Comparison of ENCODE assay signal across 9 cellular contexts in genomic region chr7:44881610-44882009, GRCh38. TPM values are rescaled to one million over a fixed set of nuclear protein-coding genes. Genes with fewer than 3 reads are reported as not detected.
DNase-seq lines count a peak whose midpoint lies in the region; ATAC-seq and TF ChIP-seq lines count a peak whose summit lies in the region.
"Had no signal": no experiment of that assay in that cellular context is flagged by ENCODE, and none has a peak within 500 bp of the region (broad histone marks: within the 10 kb centered on the region; RNA-seq: fewer than 3 reads in every experiment).

No MANE protein-coding gene starts in this region.

- H3K9me3 Mint-ChIP-seq in endodermal cell: peaks cover 4% of the 10 kb centered on the region

- DNase-seq in NCI-H1105 treated with DMSO at 0.1 percent for 48 hours (lab: John Stamatoyannopoulos, UW) (peak; percentile 19), NCI-H1105 (lab: John Stamatoyannopoulos, UW) (no peak), OCI-M1 (lab: John Stamatoyannopoulos, UW) (peak; percentile 59), endodermal cell (no peak), gastrocnemius medialis (no peak), T1000 (lab: John Stamatoyannopoulos, UW) (no peak)
- no peak for DNase-seq in stimulated activated CD8-positive, alpha-beta memory T cell treated with anti-CD3 and anti-CD28 coated beads, Interleukin-4, amount 100 ng/mL, for 48 hours

- H3K4me1 Mint-ChIP-seq in endodermal cell: peaks cover 32% of the 10 kb centered on the region

- H3K9ac ChIP-seq in endodermal cell (ENCODE audit: extremely low read depth, low read length, poor library complexity, severe bottlenecking): peak overlapping the region; percentile 12

- peaks cover 33% of the 10 kb centered on the region for H3K36me3 Mint-ChIP-seq in endodermal cell (ENCODE audit: low read depth)

- peak overlapping the region; percentile 91 for H3K4me3 Mint-ChIP-seq in endodermal cell

- H3K9me3 ChIP-seq in endodermal cell (ENCODE audit: control insufficient read depth, low read length) (no peaks in the 10 kb centered on the region), gastrocnemius medialis (no peaks in the 10 kb centered on the region)

- H3K36me3 ChIP-seq in endodermal cell (ENCODE audit: control insufficient read depth, insufficient read depth, low read length) (peaks cover 54% of the 10 kb centered on the region), gastrocnemius medialis (no peaks in the 10 kb centered on the region)

- H3K4me3 ChIP-seq in endodermal cell (ENCODE audit: low read length) (peak overlapping the region; percentile 81), gastrocnemius medialis (peak overlapping the region; percentile 73 to 100 (median 88))

- H3K27me3 Mint-ChIP-seq in endodermal cell (ENCODE audit: insufficient read depth): no peaks in the 10 kb centered on the region

- TF ChIP-seq CTCF in endodermal cell (conservative IDR thresholded peaks at IDR 0.05) (no peak), gastrocnemius medialis (IDR thresholded peaks at IDR 0.05 in 4 of 5, conservative IDR thresholded peaks at IDR 0.05 in 1 of 5) (no peak)

- H3K4me1 ChIP-seq in endodermal cell (ENCODE audit: control insufficient read depth, insufficient read depth, low read length) (peaks cover 6% of the 10 kb centered on the region), gastrocnemius medialis (peaks cover 64 to 72% of the 10 kb centered on the region in 2 donors)

- H3K27ac Mint-ChIP-seq in endodermal cell: no peak overlapping the region

- TF ChIP-seq POLR2A in gastrocnemius medialis (IDR thresholded peaks at IDR 0.05): no peak

- H3K27ac ChIP-seq in endodermal cell (ENCODE audit: low read depth, low read length): peak overlapping the region; percentile 60
- peak overlapping the region; percentile 69 to 100 (median 96) for H3K27ac ChIP-seq in gastrocnemius medialis
- H3K27ac ChIP-seq: 22Rv1 had no signal

- in situ Hi-C loops in gastrocnemius medialis (cut with MboI; ENCODE audit: low sequenced_read_pairs in 4 of 4): no loop called here

- intact Hi-C loops in gastrocnemius medialis (cut with DNase I; ENCODE audit: low total_unique reads): no loop called here

- no peaks in the 10 kb centered on the region for H3K27me3 ChIP-seq in endodermal cell (ENCODE audit: control insufficient read depth, insufficient read depth, low read length, poor library complexity, severe bottlenecking)
- no peaks in the 10 kb centered on the region for H3K27me3 ChIP-seq in gastrocnemius medialis

- ATAC-seq in gastrocnemius medialis (no peak), HG03442 (IDR thresholded peaks at IDR 0.05; ENCODE audit: unreplicated experiment) (no peak)

RNA-seq across cellular contexts. Expression of gene PURB, which starts 3.7 kb away (rescaled TPM):
- 10 to 100 TPM; 24.7 to 29.8 TPM for total RNA-seq in endodermal cell
- 19.3 TPM for polyA plus RNA-seq in endodermal cell (2013, experiment 1 of 2)
- polyA plus RNA-seq in endodermal cell (2013, experiment 2 of 2): 19.5 TPM
- 10 to 100 TPM; 13.0 to 18.7 (median 15.9) TPM for total RNA-seq in gastrocnemius medialis

RNA-seq across cellular contexts. Expression of gene H2AZ2, which starts 33.7 kb away (rescaled TPM):
- 100 to 1,000 TPM; 179 to 201 TPM for total RNA-seq in endodermal cell
- 297 TPM for polyA plus RNA-seq in endodermal cell (2013, experiment 1 of 2)
- 283 TPM for polyA plus RNA-seq in endodermal cell (2013, experiment 2 of 2)
- total RNA-seq in gastrocnemius medialis: 100 to 1,000 TPM in 3 of 4 donors, 10 to 100 TPM in 1; 83.0 to 147 (median 132) TPM

Comparison
In these comparisons a context has a peak if more than half of its experiments do, and no peak if none do; other contexts are left out.
1. DNase-seq: peak in NCI-H1105 treated with DMSO at 0.1 percent for 48 hours (single experiment) and OCI-M1 (single experiment); none in NCI-H1105 (single experiment), endodermal cell (single experiment), gastrocnemius medialis (0 of 2), stimulated activated CD8-positive, alpha-beta memory T cell treated with anti-CD3 and anti-CD28 coated beads, Interleukin-4, amount 100 ng/mL, for 48 hours (single experiment) and T1000 (single experiment).